ENCODE assay signal across 21 cellular contexts in genomic region chr10:75009426-75009825, GRCh38.
"Had no signal": no experiment of that assay in that cellular context is flagged by ENCODE, and none has a peak within 500 bp of the region (broad histone marks: within the 10 kb centered on the region; RNA-seq: fewer than 3 reads in every experiment).

No MANE protein-coding gene starts in this region.

- DNase-seq: activated CD4-positive, alpha-beta memory T cell treated with anti-CD3 and anti-CD28 coated beads, Interleukin-2, amount 10 ng/mL, durations not matched to agents 7 days and 5 days; activated CD4-positive, alpha-beta T cell treated with anti-CD3 and anti-CD28 coated beads for 48 hours; activated CD4-positive, CD25-positive, alpha-beta regulatory T cell; activated effector memory CD4-positive, alpha-beta T cell treated with anti-CD3 and anti-CD28 coated beads, Interleukin-2, amount 50 U/mL, for 16 hours; activated naive CD4-positive, alpha-beta T cell treated with anti-CD3 and anti-CD28 coated beads, Interleukin-2, amount 10 ng/mL, durations not matched to agents 7 days and 5 days; activated T-cell treated with anti-CD3 and anti-CD28 coated beads for 4 hours; cerebellar nuclear complex; heart left ventricle; kidney; ovary; stimulated activated CD4-positive, alpha-beta T cell treated with anti-CD3 and anti-CD28 coated beads, Interleukin-4, amount 100 ng/mL, for 24 hours; stimulated activated naive CD8-positive, alpha-beta T cell treated with anti-CD3 and anti-CD28 coated beads, Interleukin-15, Interleukin-2, amounts not matched to agents 100 U/mL and 50 U/mL, for 24 hours; T1000; upper lobe of left lung had no signal

- H3K9me3 ChIP-seq: heart left ventricle, neutrophil, ovary, prostate gland, upper lobe of left lung had no signal

- H3K27ac Mint-ChIP-seq: activated CD4-positive, alpha-beta memory T cell treated with anti-CD3 and anti-CD28 coated beads, Interleukin-2, amount 10 ng/mL, durations not matched to agents 7 days and 5 days; nephron had no signal

- H3K27me3 ChIP-seq: heart left ventricle, neutrophil, ovary, upper lobe of left lung had no signal

- H3K9me3 Mint-ChIP-seq: activated CD4-positive, alpha-beta memory T cell treated with anti-CD3 and anti-CD28 coated beads, Interleukin-2, amount 10 ng/mL, durations not matched to agents 7 days and 5 days; activated naive CD4-positive, alpha-beta T cell treated with anti-CD3 and anti-CD28 coated beads, Interleukin-2, amount 10 ng/mL, durations not matched to agents 7 days and 5 days; nephron had no signal

- H3K27ac ChIP-seq: coronary artery, epithelial cell of prostate, heart left ventricle, neutrophil, ovary, prostate gland had no signal

- H3K4me3 Mint-ChIP-seq: activated CD4-positive, alpha-beta memory T cell treated with anti-CD3 and anti-CD28 coated beads, Interleukin-2, amount 10 ng/mL, durations not matched to agents 7 days and 5 days; activated naive CD4-positive, alpha-beta T cell treated with anti-CD3 and anti-CD28 coated beads, Interleukin-2, amount 10 ng/mL, durations not matched to agents 7 days and 5 days; nephron had no signal

- ATAC-seq: heart left ventricle; left lobe of liver; stimulated activated naive CD8-positive, alpha-beta T cell treated with anti-CD3 and anti-CD28 coated beads, Interleukin-15, Interleukin-2, amounts not matched to agents 100 U/mL and 50 U/mL, for 24 hours had no signal

- H3K27me3 Mint-ChIP-seq: activated CD4-positive, alpha-beta memory T cell treated with anti-CD3 and anti-CD28 coated beads, Interleukin-2, amount 10 ng/mL, durations not matched to agents 7 days and 5 days; activated naive CD4-positive, alpha-beta T cell treated with anti-CD3 and anti-CD28 coated beads, Interleukin-2, amount 10 ng/mL, durations not matched to agents 7 days and 5 days had no signal

- H3K4me3 ChIP-seq: coronary artery, heart left ventricle, lung, ovary, prostate gland, upper lobe of left lung had no signal

- H3K36me3 ChIP-seq: ovary, prostate gland, upper lobe of left lung had no signal

- H3K4me1 ChIP-seq: prostate gland had no signal
